Comparison of ENCODE assay signal across 12 cellular contexts in genomic region chr11:91163619-91164451, GRCh38.
DNase-seq lines count a peak whose midpoint lies in the region; ATAC-seq, FAIRE-seq and TF ChIP-seq lines count a peak whose summit lies in the region.
"Had no signal": no experiment of that assay in that cellular context is flagged by ENCODE, and none has a peak within 500 bp of the region (broad histone marks: within the 10 kb centered on the region; RNA-seq: fewer than 3 reads in every experiment).

No MANE protein-coding gene starts in this region.

- intact Hi-C loops in A673 (cut with micrococcal nuclease; ENCODE audit: unreplicated experiment): no loop called here
- intact Hi-C loops in mammary epithelial cell (cut with micrococcal nuclease): loop anchor here (10.0 kb wide), 1 partner anchor 59 kb away; no protein-coding TSS in a partner anchor
- intact Hi-C loops in HepG2 (cut with micrococcal nuclease; ENCODE audit: unreplicated experiment): no loop called here
- intact Hi-C loops in OCI-LY7 (cut with micrococcal nuclease; ENCODE audit: unreplicated experiment): no loop called here

- H3K4me3 ChIP-seq in A673 (ENCODE audit: low read depth, low read length, poor library complexity, severe bottlenecking) (no peak overlapping the region), mammary epithelial cell (replicated peaks in 1 of 3; ENCODE audit: insufficient read depth in 1 of 3, low read depth in 2 of 3, low read length in 3 of 3) (no peak overlapping the region), HepG2 (replicated peaks in 1 of 3; ENCODE audit: insufficient read depth in 1 of 3, low read depth in 2 of 3, low read length in 3 of 3) (no peak overlapping the region), OCI-LY7 (ENCODE audit: low read depth, low read length, poor library complexity, severe bottlenecking) (no peak overlapping the region)

- TF ChIP-seq EP300 in HepG2 (IDR thresholded peaks at IDR 0.05; ENCODE audit: low read depth in 2 of 2, low read length in 2 of 2): no peak
- no peak for TF ChIP-seq EP300 in HepG2 (CRISPR knock-in tag; IDR thresholded peaks at IDR 0.05; ENCODE audit: borderline replicate concordance)

- H3K4me1 ChIP-seq in A673 (ENCODE audit: insufficient read depth, low read length, poor library complexity, severe bottlenecking): peaks cover 17% of the 10 kb centered on the region
- peaks cover 28% of the 10 kb centered on the region for H3K4me1 ChIP-seq in mammary epithelial cell (ENCODE audit: insufficient read depth, low read length)
- H3K4me1 ChIP-seq in HepG2 (ENCODE audit: insufficient read depth, low read length): 0 out of 2 replicates have a peak, but pooled peaks cover 6% of the 10 kb centered on the region
- H3K4me1 ChIP-seq in OCI-LY7 (ENCODE audit: insufficient read depth, low read length, poor library complexity, severe bottlenecking): no peaks in the 10 kb centered on the region

- 21% methylated on average over 2 of the region's 2 CpGs for WGBS in mammary epithelial cell (ENCODE audit: low coverage, missing lambda C conversion rate)
- WGBS in HepG2 (ENCODE audit: low lambda C conversion rate): 0% methylated on average over 2 of the region's 2 CpGs

- H3K9ac ChIP-seq in mammary epithelial cell (ENCODE audit: insufficient read depth, low read length): no peak overlapping the region
- H3K9ac ChIP-seq in HepG2 (ENCODE audit: insufficient read depth, low read depth, low read length): no peak overlapping the region

- TF ChIP-seq CTCF in A673 (conservative IDR thresholded peaks at IDR 0.05; ENCODE audit: low read depth, low read length) (no peak), mammary epithelial cell (conservative IDR thresholded peaks at IDR 0.05 in 1 of 2, IDR thresholded peaks at IDR 0.05 in 1 of 2; ENCODE audit: extremely low read depth in 1 of 2, insufficient read depth in 1 of 2, low read depth in 1 of 2, low read length in 2 of 2) (no peak), HepG2 (CRISPR knock-in tag; IDR thresholded peaks at IDR 0.05) (no peak), OCI-LY7 (conservative IDR thresholded peaks at IDR 0.05; ENCODE audit: low read length) (no peak)

- H3K79me2 ChIP-seq in mammary epithelial cell (ENCODE audit: insufficient read depth, low read length) (no peaks in the 10 kb centered on the region), HepG2 (ENCODE audit: insufficient read depth, low read length) (no peaks in the 10 kb centered on the region), OCI-LY7 (ENCODE audit: insufficient read depth, low read depth, low read length) (no peaks in the 10 kb centered on the region)

- CTCF ChIA-PET in A673 (lab: Charles Lee) (no interaction called here), mammary epithelial cell (lab: Charles Lee; ENCODE audit: low non-redundant PET) (no interaction called here), HepG2 (lab: Yijun Ruan, JAX; ENCODE audit: low intra/inter-chr PET ratio, low total read pairs) (no interaction called here), OCI-LY7 (lab: Charles Lee; ENCODE audit: unreplicated experiment) (no interaction called here)

- H3K4me2 ChIP-seq in mammary epithelial cell (ENCODE audit: insufficient read depth, low read depth, low read length) (peak overlapping the region; percentile 13), HepG2 (ENCODE audit: low read depth, low read length) (no peak overlapping the region), OCI-LY7 (ENCODE audit: low read length) (no peak overlapping the region)

- FAIRE-seq in HepG2 (lab: Jason Lieb, UNC): no peak

- DNase-seq in A673 (ENCODE audit: low spot score) (peak; percentile 83), NCI-H2081 (lab: John Stamatoyannopoulos, UW) (peak; percentile 5 to 67), mammary epithelial cell (peak; percentile 49), HepG2 (ENCODE audit: low spot score) (peak; percentile 2), OCI-LY7 (ENCODE audit: low spot score) (no peak), HuH-7.5 (ENCODE audit: low spot score) (no peak), middle frontal gyrus (ENCODE audit: extremely low spot score, low spot score) (no peak)
- DNase-seq: activated CD4-positive, alpha-beta T cell treated with anti-CD3 and anti-CD28 coated beads for 4 hours; HFFc6; NCI-H1092 treated with DMSO at 0.1 percent for 48 hours; stimulated activated CD4-positive, alpha-beta T cell treated with anti-CD3 and anti-CD28 coated beads, Interleukin-12 subunit alpha, Interleukin-12 subunit beta, amount 100 ng/mL, for 4 hours had no signal

- dilution Hi-C loops in mammary epithelial cell (cut with HindIII; ENCODE audit: low sequenced_read_pairs): no loop called here

- H4K20me1 ChIP-seq in mammary epithelial cell (ENCODE audit: insufficient read depth, low read length): no peaks in the 10 kb centered on the region
- no peaks in the 10 kb centered on the region for H4K20me1 ChIP-seq in HepG2 (ENCODE audit: insufficient read depth, low read length)
- H4K20me1 ChIP-seq in OCI-LY7 (ENCODE audit: insufficient read depth, low read length): no peaks in the 10 kb centered on the region

- BruUV-seq in A673 (replicated peaks; lab: Mats Ljungman, UMichigan): no TSS peak
- no TSS peak for BruUV-seq in mammary epithelial cell (replicated peaks; lab: Mats Ljungman, UMichigan)
- no TSS peak for BruUV-seq in HepG2 (replicated peaks; lab: Mats Ljungman, UMichigan)
- no TSS peak for BruUV-seq in OCI-LY7 (replicated peaks; lab: Mats Ljungman, UMichigan)

- H3K9me2 ChIP-seq in OCI-LY7 (ENCODE audit: insufficient read depth, low read length): no peaks in the 10 kb centered on the region

- H3K9me3 ChIP-seq in A673 (ENCODE audit: low read depth, low read length, poor library complexity, severe bottlenecking) (no peaks in the 10 kb centered on the region), mammary epithelial cell (replicated peaks; ENCODE audit: insufficient read depth, low read length) (no peaks in the 10 kb centered on the region), HepG2 (ENCODE audit: low read length) (no peaks in the 10 kb centered on the region), OCI-LY7 (ENCODE audit: low read length) (no peaks in the 10 kb centered on the region)

- in situ Hi-C loops in mammary epithelial cell (cut with MboI; ENCODE audit: low sequenced_read_pairs in 2 of 2) (no loop called here), HepG2 (cut with HindIII; ENCODE audit: extremely low pct_ligation_motif_present, low pct_unique_long_range_greater_than_20kb) (no loop called here)

- no peak for TF ChIP-seq POLR2A in HepG2 (IDR thresholded peaks at IDR 0.05; ENCODE audit: insufficient read depth in 1 of 2, low read depth in 2 of 2, low read length in 2 of 2)

- H3K27me3 ChIP-seq in A673 (replicated peaks; ENCODE audit: insufficient read depth, low read depth, low read length, poor library complexity) (no peaks in the 10 kb centered on the region), mammary epithelial cell (ENCODE audit: insufficient read depth, low read length) (no peaks in the 10 kb centered on the region), HepG2 (ENCODE audit: control insufficient read depth in 1 of 2, insufficient read depth in 2 of 2, low read length in 2 of 2) (no peaks in the 10 kb centered on the region)

- ATAC-seq in HepG2 (no peak), HG02642 (IDR thresholded peaks at IDR 0.05; ENCODE audit: poor library complexity, unreplicated experiment) (no peak)

- TF ChIP-seq RAD21 in HepG2 (CRISPR knock-in tag; IDR thresholded peaks at IDR 0.05): no peak

- peak overlapping the region; percentile 49 for H3K27ac ChIP-seq in A673 (ENCODE audit: low read depth, low read length, poor library complexity, severe bottlenecking)
- no peak overlapping the region for H3K27ac ChIP-seq in mammary epithelial cell (ENCODE audit: insufficient read depth, low read depth, low read length)
- no peak overlapping the region for H3K27ac ChIP-seq in HepG2 (ENCODE audit: extremely low read length, insufficient read depth, low read length)
- no peak overlapping the region for H3K27ac ChIP-seq in OCI-LY7 (ENCODE audit: low read depth, low read length, poor library complexity, severe bottlenecking)

- POLR2A ChIA-PET in A673 (lab: Charles Lee; ENCODE audit: low non-redundant PET) (no interaction called here), HepG2 (lab: Yijun Ruan, JAX) (no interaction called here), OCI-LY7 (lab: Charles Lee) (no interaction called here)

- H2AFZ ChIP-seq in mammary epithelial cell (ENCODE audit: low read depth, low read length) (peak overlapping the region; percentile 35), HepG2 (ENCODE audit: low read length) (no peak overlapping the region), OCI-LY7 (ENCODE audit: low read length) (no peak overlapping the region)

- H3K36me3 ChIP-seq in A673 (ENCODE audit: insufficient read depth, low read length, poor library complexity, severe bottlenecking) (no peaks in the 10 kb centered on the region), mammary epithelial cell (ENCODE audit: insufficient read depth, low read length) (no peaks in the 10 kb centered on the region), HepG2 (replicated peaks in 1 of 2; ENCODE audit: control insufficient read depth in 1 of 2, insufficient read depth in 2 of 2, low read length in 2 of 2) (no peaks in the 10 kb centered on the region), OCI-LY7 (ENCODE audit: insufficient read depth, low read length) (no peaks in the 10 kb centered on the region)

TF ChIP-seq in HepG2, 621 proteins besides CTCF, POLR2A, EP300 and RAD21 (continues in another document):
- TF ChIP-seq ZNF780A (CRISPR knock-in tag; IDR thresholded peaks at IDR 0.05): no peak

Comparison
In these comparisons a context has a peak if more than half of its experiments do, and no peak if none do; other contexts are left out.
1. DNase-seq: peak in A673 (single experiment), NCI-H2081 (2 of 2), mammary epithelial cell (single experiment) and HepG2 (single experiment); none in OCI-LY7 (single experiment), HuH-7.5 (single experiment) and middle frontal gyrus (single experiment).